8 cellular contexts compared by ENCODE assay signal in the genomic region with DNA sequence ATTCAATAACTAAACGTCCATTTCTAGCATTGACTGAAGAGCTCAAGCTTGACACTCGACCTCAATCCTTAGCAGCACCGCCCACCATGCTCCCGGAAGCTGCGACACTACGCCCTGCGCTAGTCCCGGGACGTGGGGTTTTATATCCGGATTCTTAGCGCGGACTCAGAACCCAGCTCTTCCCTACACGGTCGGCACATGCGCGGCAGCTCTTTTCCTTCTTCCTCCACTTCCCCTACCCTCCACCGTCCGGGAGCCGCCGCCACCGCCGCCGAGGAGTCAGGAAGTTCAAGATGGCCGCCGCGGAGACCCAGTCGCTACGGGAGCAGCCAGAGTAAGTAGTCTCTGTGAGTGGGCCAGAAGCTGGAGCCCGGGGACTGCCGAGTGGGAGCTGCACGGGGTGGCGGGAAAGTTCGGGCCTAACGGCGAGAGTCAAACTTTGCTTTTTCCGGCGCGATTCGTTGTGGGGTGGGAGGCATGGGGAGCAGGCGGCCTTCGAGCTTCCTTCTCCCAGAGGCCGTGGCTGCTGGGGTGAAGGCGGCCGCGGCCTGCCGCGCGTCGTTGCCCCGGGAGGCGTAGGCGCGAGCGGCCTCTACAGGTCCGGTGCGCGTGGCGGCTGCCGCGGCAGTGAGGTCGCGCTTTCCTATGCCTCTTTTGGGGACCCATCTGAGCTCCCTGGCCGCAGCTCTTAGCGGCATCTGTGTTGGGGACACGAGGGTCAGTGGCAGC. TPM values are rescaled to one million over a fixed set of nuclear protein-coding genes. Genes with fewer than 3 reads are reported as not detected.
DNase-seq lines count a peak whose midpoint lies in the region; ATAC-seq and TF ChIP-seq lines count a peak whose summit lies in the region.

No MANE protein-coding gene starts in this region.

- TF ChIP-seq POLR2A in GM19193 (IDR thresholded peaks at IDR 0.05; ENCODE audit: extremely low read depth, insufficient read depth, insufficient read length) = peak; percentile 85

- peak overlapping the region; percentile 93 for H3K27ac ChIP-seq in cingulate gyrus (ENCODE audit: low read depth, low read length)

- no peaks in the 10 kb centered on the region for H3K9me3 ChIP-seq in BE2C

- peak; percentile 57 for ATAC-seq in HG03439 (IDR thresholded peaks at IDR 0.05; ENCODE audit: unreplicated experiment)

- no peaks in the 10 kb centered on the region for H3K27me3 ChIP-seq in BE2C

- TF ChIP-seq CTCF in BE2C (IDR thresholded peaks at IDR 0.05; ENCODE audit: low read depth, low read length) = peak; percentile 20

- DNase-seq in BE2C (peak; percentile 96), NCI-H510A (lab: John Stamatoyannopoulos, UW) (peak; percentile 83), kidney glomerular epithelial cell (lab: John Stamatoyannopoulos, UW) (peak; percentile 96)
- peak; percentile 83 for DNase-seq in activated CD4-positive, alpha-beta T cell treated with anti-CD3 and anti-CD28 coated beads for 4 hours
- DNase-seq in stimulated activated CD4-positive, alpha-beta T cell treated with anti-CD3 and anti-CD28 coated beads, Interleukin-15, amount 100 ng/mL, for 48 hours (ENCODE audit: low read depth in 2 of 2) = peak; percentile 81 to 88

- H3K4me1 ChIP-seq in BE2C = no peaks in the 10 kb centered on the region

- peak overlapping the region; percentile 94 for H3K4me3 ChIP-seq in BE2C (ENCODE audit: low read depth, low read length)

- no peaks in the 10 kb centered on the region; the same call in 1 of the 2 replicates for H3K36me3 ChIP-seq in BE2C

RNA-seq across cellular contexts. Expression of a gene that starts 57.6 kb away (rescaled TPM):
- not detected for polyA plus RNA-seq in BE2C (2012; ENCODE audit: insufficient read depth, insufficient read length, low read depth)

Comparison
In these comparisons a context has a peak if more than half of its experiments do, and no peak if none do; other contexts are left out.
1. Peak in every context shown above with its lines: DNase-seq, ATAC-seq, H3K4me3 ChIP-seq and H3K27ac ChIP-seq.